ENCODE assay signal across 1 cellular context in the genomic region with DNA sequence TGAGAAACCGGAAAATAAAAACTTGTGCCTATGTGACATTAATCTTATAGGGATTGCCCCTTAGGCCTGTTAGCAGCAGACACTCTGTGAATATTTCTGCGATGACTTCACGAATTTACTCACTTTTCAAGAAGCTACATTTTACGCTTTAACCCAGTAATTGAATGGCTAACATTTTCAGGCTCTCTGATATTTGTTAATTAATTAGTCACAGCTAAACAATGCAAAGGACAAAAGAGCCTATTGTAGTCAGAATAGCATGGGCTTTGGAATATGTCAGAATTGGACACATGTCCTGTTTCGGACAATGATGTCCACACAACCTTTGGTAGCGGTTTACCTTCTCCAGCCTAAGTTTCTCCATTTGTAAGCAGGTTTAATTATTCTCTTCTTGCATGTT.
TF ChIP-seq lines count a peak whose summit lies in the region.

No MANE protein-coding gene starts in this region.

TF ChIP-seq in HepG2, 621 proteins besides CTCF, POLR2A, EP300 and RAD21 (continued from another document):
- TF ChIP-seq, protein P1, sequence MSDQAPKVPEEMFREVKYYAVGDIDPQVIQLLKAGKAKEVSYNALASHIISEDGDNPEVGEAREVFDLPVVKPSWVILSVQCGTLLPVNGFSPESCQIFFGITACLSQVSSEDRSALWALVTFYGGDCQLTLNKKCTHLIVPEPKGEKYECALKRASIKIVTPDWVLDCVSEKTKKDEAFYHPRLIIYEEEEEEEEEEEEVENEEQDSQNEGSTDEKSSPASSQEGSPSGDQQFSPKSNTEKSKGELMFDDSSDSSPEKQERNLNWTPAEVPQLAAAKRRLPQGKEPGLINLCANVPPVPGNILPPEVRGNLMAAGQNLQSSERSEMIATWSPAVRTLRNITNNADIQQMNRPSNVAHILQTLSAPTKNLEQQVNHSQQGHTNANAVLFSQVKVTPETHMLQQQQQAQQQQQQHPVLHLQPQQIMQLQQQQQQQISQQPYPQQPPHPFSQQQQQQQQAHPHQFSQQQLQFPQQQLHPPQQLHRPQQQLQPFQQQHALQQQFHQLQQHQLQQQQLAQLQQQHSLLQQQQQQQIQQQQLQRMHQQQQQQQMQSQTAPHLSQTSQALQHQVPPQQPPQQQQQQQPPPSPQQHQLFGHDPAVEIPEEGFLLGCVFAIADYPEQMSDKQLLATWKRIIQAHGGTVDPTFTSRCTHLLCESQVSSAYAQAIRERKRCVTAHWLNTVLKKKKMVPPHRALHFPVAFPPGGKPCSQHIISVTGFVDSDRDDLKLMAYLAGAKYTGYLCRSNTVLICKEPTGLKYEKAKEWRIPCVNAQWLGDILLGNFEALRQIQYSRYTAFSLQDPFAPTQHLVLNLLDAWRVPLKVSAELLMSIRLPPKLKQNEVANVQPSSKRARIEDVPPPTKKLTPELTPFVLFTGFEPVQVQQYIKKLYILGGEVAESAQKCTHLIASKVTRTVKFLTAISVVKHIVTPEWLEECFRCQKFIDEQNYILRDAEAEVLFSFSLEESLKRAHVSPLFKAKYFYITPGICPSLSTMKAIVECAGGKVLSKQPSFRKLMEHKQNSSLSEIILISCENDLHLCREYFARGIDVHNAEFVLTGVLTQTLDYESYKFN (CRISPR knock-in tag; conservative IDR thresholded peaks at IDR 0.05) = no peak
- no peak for TF ChIP-seq ZNF501 (CRISPR knock-in tag; IDR thresholded peaks at IDR 0.05)
- TF ChIP-seq, protein P2, sequence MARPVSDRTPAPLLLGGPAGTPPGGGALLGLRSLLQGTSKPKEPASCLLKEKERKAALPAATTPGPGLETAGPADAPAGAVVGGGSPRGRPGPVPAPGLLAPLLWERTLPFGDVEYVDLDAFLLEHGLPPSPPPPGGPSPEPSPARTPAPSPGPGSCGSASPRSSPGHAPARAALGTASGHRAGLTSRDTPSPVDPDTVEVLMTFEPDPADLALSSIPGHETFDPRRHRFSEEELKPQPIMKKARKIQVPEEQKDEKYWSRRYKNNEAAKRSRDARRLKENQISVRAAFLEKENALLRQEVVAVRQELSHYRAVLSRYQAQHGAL (CRISPR knock-in tag; IDR thresholded peaks at IDR 0.05; ENCODE audit: not compliant biosample characterization) = no peak
- no peak for TF ChIP-seq EHMT2 (IDR thresholded peaks at IDR 0.05; ENCODE audit: borderline replicate concordance, low read depth, low read length)
- TF ChIP-seq TCF7L2 (IDR thresholded peaks at IDR 0.05; ENCODE audit: low read depth, low read length) = no peak
- no peak for TF ChIP-seq HES4 (CRISPR knock-in tag; IDR thresholded peaks at IDR 0.05; ENCODE audit: borderline replicate concordance)
- no peak for TF ChIP-seq ZFX (CRISPR knock-in tag; IDR thresholded peaks at IDR 0.05; ENCODE audit: low read depth)
- TF ChIP-seq, protein P3, sequence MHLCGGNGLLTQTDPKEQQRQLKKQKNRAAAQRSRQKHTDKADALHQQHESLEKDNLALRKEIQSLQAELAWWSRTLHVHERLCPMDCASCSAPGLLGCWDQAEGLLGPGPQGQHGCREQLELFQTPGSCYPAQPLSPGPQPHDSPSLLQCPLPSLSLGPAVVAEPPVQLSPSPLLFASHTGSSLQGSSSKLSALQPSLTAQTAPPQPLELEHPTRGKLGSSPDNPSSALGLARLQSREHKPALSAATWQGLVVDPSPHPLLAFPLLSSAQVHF (CRISPR knock-in tag; IDR thresholded peaks at IDR 0.05) = no peak
- TF ChIP-seq CREB1 (IDR thresholded peaks at IDR 0.05) = no peak
- TF ChIP-seq CREB1 (CRISPR knock-in tag; IDR thresholded peaks at IDR 0.05) = no peak
- no peak for TF ChIP-seq ZBTB38 (CRISPR knock-in tag; IDR thresholded peaks at IDR 0.05)
